In the genomic region with DNA sequence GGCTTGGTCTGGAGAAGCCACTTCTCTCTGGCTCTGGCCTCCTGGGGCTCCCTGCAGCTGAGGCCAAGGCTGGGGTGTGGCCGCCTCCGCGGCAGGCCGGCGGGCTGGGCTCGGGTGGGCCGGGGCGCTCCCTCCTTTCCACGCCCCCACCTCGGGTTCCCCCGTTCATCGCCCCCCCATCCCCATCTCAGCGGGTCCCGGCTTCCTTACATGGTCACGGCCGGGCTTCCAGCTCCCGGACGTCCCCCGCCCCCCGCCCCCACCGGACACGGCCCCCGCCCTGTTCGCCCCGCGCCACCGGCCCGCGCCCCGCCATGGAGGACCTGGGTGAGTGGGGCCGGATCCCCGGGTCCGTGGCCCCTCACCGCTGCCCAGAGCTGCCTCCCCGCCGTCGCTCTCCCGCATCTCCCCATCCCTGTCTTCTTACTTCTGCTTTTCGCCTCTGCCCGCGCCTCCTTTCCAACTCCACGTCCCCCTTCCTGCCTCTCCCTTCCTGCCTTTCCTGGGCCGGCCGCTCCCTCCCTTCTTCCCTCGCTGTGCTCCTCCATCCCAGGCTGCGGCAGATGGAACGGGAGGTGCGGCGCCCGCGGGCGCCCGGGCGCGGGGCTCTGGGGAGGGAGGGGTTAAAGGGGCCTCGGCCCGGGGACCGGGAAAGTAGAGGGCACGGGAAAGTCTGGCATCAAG, we compare ENCODE assay signal across 1 cellular context.
TF ChIP-seq lines count a peak whose summit lies in the region.

A gene (plus strand): TSS at position 278 of the 684 bp plus-strand sequence. CDS start 37 bp downstream, at position 315.

TF ChIP-seq in HEK293, 187 proteins besides CTCF, POLR2A, EP300 and RAD21 (continued from another document and continues in another):
- TF ChIP-seq KLF7 (tag by site-specific recombination; IDR thresholded peaks at IDR 0.05; ENCODE audit: borderline replicate concordance) (0 out of 2 replicates have a peak, but pooled peaks have one; percentile 11), SCRT2 (tag by site-specific recombination; IDR thresholded peaks at IDR 0.05) (no peak), ZNF544 (tag by site-specific recombination; IDR thresholded peaks at IDR 0.05) (no peak), MEIS1 (CRISPR knock-in tag; IDR thresholded peaks at IDR 0.05; ENCODE audit: borderline replicate concordance) (no peak), ZNF48 (tag by site-specific recombination; IDR thresholded peaks at IDR 0.05) (no peak), ZBTB1 (tag by site-specific recombination; IDR thresholded peaks at IDR 0.05) (no peak), ZSCAN16 (tag by site-specific recombination; IDR thresholded peaks at IDR 0.05) (no peak), ZNF791 (tag by site-specific recombination; IDR thresholded peaks at IDR 0.05) (no peak), OVOL3 (tag by site-specific recombination; IDR thresholded peaks at IDR 0.05) (no peak), SP7 (tag by site-specific recombination; IDR thresholded peaks at IDR 0.05) (peak; percentile 21; the same call in 1 of the 2 replicates), ZNF423 (tag by site-specific recombination; IDR thresholded peaks at IDR 0.05) (no peak), ZEB2 (tag by site-specific recombination; IDR thresholded peaks at IDR 0.05) (peak; percentile 29; the same call in 1 of the 2 replicates), ZBTB20 (tag by site-specific recombination; IDR thresholded peaks at IDR 0.05) (peak; percentile 89), KLF16 (tag by site-specific recombination; IDR thresholded peaks at IDR 0.05) (no peak), BCL11A (tag by site-specific recombination; IDR thresholded peaks at IDR 0.05; ENCODE audit: low read depth) (no peak), ZNF174 (tag by site-specific recombination; IDR thresholded peaks at IDR 0.05) (no peak), ZNF266 (tag by site-specific recombination; IDR thresholded peaks at IDR 0.05; ENCODE audit: low read depth) (no peak), ZNF747 (tag by site-specific recombination; IDR thresholded peaks at IDR 0.05) (no peak), ZNF560 (tag by site-specific recombination; IDR thresholded peaks at IDR 0.05; ENCODE audit: borderline replicate concordance) (no peak), ZNF140 (tag by site-specific recombination; IDR thresholded peaks at IDR 0.05) (no peak), ZNF133 (tag by site-specific recombination; IDR thresholded peaks at IDR 0.05) (no peak), ZIC2 (tag by site-specific recombination; IDR thresholded peaks at IDR 0.05) (no peak; the same call in 1 of the 2 replicates), ZFP37 (tag by site-specific recombination; IDR thresholded peaks at IDR 0.05) (no peak), SALL2 (tag by site-specific recombination; IDR thresholded peaks at IDR 0.05; ENCODE audit: borderline replicate concordance) (no peak), ZBTB48 (tag by site-specific recombination; IDR thresholded peaks at IDR 0.05) (no peak), ZNF501 (tag by site-specific recombination; IDR thresholded peaks at IDR 0.05) (no peak), ZNF555 (tag by site-specific recombination; conservative IDR thresholded peaks at IDR 0.05) (no peak), MYNN (tag by site-specific recombination; IDR thresholded peaks at IDR 0.05; ENCODE audit: borderline replicate concordance) (no peak), EGR2 (tag by site-specific recombination; IDR thresholded peaks at IDR 0.05; ENCODE audit: low read depth) (peak; percentile 23; the same call in 1 of the 2 replicates), ZNF366 (tag by site-specific recombination; conservative IDR thresholded peaks at IDR 0.05) (peak; percentile 69), ZNF426 (tag by site-specific recombination; IDR thresholded peaks at IDR 0.05) (no peak), ZNF239 (tag by site-specific recombination; IDR thresholded peaks at IDR 0.05) (no peak), ZBTB17 (tag by site-specific recombination; IDR thresholded peaks at IDR 0.05) (peak; percentile 31; the same call in 1 of the 2 replicates)
- TF ChIP-seq, protein P1, sequence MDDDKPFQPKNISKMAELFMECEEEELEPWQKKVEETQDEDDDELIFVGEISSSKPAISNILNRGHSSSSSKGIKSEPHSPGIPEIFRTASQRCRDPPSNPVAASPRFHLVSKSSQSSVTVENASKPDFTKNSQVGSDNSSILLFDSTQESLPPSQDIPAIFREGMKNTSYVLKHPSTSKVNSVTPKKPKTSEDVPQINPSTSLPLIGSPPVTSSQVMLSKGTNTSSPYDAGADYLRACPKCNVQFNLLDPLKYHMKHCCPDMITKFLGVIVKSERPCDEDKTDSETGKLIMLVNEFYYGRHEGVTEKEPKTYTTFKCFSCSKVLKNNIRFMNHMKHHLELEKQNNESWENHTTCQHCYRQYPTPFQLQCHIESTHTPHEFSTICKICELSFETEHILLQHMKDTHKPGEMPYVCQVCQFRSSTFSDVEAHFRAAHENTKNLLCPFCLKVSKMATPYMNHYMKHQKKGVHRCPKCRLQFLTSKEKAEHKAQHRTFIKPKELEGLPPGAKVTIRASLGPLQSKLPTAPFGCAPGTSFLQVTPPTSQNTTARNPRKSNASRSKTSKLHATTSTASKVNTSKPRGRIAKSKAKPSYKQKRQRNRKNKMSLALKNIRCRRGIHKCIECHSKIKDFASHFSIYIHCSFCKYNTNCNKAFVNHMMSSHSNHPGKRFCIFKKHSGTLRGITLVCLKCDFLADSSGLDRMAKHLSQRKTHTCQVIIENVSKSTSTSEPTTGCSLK (tag by site-specific recombination; IDR thresholded peaks at IDR 0.05) = no peak
- TF ChIP-seq, protein P2, sequence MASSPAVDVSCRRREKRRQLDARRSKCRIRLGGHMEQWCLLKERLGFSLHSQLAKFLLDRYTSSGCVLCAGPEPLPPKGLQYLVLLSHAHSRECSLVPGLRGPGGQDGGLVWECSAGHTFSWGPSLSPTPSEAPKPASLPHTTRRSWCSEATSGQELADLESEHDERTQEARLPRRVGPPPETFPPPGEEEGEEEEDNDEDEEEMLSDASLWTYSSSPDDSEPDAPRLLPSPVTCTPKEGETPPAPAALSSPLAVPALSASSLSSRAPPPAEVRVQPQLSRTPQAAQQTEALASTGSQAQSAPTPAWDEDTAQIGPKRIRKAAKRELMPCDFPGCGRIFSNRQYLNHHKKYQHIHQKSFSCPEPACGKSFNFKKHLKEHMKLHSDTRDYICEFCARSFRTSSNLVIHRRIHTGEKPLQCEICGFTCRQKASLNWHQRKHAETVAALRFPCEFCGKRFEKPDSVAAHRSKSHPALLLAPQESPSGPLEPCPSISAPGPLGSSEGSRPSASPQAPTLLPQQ (tag by site-specific recombination; IDR thresholded peaks at IDR 0.05) = peak; percentile 75
- TF ChIP-seq, protein P3, sequence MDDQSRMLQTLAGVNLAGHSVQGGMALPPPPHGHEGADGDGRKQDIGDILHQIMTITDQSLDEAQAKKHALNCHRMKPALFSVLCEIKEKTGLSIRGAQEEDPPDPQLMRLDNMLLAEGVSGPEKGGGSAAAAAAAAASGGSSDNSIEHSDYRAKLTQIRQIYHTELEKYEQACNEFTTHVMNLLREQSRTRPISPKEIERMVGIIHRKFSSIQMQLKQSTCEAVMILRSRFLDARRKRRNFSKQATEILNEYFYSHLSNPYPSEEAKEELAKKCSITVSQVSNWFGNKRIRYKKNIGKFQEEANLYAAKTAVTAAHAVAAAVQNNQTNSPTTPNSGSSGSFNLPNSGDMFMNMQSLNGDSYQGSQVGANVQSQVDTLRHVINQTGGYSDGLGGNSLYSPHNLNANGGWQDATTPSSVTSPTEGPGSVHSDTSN (CRISPR knock-in tag; IDR thresholded peaks at IDR 0.05) = no peak
- TF ChIP-seq, protein P4, sequence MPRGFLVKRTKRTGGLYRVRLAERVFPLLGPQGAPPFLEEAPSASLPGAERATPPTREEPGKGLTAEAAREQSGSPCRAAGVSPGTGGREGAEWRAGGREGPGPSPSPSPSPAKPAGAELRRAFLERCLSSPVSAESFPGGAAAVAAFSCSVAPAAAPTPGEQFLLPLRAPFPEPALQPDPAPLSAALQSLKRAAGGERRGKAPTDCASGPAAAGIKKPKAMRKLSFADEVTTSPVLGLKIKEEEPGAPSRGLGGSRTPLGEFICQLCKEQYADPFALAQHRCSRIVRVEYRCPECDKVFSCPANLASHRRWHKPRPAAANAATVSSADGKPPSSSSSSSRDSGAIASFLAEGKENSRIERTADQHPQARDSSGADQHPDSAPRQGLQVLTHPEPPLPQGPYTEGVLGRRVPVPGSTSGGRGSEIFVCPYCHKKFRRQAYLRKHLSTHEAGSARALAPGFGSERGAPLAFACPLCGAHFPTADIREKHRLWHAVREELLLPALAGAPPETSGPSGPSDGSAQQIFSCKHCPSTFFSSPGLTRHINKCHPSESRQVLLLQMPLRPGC (tag by site-specific recombination; IDR thresholded peaks at IDR 0.05) = no peak; the same call in 1 of the 2 replicates
- TF ChIP-seq, protein P5, sequence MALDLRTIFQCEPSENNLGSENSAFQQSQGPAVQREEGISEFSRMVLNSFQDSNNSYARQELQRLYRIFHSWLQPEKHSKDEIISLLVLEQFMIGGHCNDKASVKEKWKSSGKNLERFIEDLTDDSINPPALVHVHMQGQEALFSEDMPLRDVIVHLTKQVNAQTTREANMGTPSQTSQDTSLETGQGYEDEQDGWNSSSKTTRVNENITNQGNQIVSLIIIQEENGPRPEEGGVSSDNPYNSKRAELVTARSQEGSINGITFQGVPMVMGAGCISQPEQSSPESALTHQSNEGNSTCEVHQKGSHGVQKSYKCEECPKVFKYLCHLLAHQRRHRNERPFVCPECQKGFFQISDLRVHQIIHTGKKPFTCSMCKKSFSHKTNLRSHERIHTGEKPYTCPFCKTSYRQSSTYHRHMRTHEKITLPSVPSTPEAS (tag by site-specific recombination; IDR thresholded peaks at IDR 0.05) = no peak
- TF ChIP-seq, protein P6, sequence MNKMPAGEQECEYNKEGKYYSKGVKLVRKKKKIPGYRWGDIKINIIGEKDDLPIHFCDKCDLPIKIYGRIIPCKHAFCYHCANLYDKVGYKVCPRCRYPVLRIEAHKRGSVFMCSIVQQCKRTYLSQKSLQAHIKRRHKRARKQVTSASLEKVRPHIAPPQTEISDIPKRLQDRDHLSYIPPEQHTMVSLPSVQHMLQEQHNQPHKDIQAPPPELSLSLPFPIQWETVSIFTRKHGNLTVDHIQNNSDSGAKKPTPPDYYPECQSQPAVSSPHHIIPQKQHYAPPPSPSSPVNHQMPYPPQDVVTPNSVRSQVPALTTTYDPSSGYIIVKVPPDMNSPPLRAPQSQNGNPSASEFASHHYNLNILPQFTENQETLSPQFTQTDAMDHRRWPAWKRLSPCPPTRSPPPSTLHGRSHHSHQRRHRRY (tag by site-specific recombination; IDR thresholded peaks at IDR 0.05) = no peak
- TF ChIP-seq, protein P7, sequence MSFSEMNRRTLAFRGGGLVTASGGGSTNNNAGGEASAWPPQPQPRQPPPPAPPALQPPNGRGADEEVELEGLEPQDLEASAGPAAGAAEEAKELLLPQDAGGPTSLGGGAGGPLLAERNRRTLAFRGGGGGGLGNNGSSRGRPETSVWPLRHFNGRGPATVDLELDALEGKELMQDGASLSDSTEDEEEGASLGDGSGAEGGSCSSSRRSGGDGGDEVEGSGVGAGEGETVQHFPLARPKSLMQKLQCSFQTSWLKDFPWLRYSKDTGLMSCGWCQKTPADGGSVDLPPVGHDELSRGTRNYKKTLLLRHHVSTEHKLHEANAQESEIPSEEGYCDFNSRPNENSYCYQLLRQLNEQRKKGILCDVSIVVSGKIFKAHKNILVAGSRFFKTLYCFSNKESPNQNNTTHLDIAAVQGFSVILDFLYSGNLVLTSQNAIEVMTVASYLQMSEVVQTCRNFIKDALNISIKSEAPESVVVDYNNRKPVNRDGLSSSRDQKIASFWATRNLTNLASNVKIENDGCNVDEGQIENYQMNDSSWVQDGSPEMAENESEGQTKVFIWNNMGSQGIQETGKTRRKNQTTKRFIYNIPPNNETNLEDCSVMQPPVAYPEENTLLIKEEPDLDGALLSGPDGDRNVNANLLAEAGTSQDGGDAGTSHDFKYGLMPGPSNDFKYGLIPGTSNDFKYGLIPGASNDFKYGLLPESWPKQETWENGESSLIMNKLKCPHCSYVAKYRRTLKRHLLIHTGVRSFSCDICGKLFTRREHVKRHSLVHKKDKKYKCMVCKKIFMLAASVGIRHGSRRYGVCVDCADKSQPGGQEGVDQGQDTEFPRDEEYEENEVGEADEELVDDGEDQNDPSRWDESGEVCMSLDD (tag by site-specific recombination; IDR thresholded peaks at IDR 0.05) = no peak
- TF ChIP-seq, protein P8, sequence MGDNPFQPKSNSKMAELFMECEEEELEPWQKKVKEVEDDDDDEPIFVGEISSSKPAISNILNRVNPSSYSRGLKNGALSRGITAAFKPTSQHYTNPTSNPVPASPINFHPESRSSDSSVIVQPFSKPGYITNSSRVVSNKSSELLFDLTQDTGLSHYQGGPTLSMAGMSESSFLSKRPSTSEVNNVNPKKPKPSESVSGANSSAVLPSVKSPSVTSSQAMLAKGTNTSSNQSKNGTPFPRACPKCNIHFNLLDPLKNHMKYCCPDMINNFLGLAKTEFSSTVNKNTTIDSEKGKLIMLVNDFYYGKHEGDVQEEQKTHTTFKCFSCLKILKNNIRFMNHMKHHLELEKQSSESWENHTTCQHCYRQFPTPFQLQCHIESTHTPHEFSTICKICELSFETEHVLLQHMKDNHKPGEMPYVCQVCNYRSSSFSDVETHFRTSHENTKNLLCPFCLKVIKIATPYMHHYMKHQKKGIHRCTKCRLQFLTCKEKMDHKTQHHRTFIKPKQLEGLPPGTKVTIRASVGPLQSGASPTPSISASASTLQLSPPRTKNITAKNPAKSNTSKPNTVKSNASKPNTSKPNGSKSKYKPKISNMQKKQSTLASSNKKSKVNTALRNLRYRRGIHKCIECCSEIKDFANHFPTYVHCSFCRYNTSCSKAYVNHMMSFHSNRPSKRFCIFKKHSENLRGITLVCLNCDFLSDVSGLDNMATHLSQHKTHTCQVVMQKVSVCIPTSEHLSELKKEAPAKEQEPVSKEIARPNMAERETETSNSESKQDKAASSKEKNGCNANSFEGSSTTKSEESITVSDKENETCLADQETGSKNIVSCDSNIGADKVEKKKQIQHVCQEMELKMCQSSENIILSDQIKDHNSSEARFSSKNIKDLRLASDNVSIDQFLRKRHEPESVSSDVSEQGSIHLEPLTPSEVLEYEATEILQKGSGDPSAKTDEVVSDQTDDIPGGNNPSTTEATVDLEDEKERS (tag by site-specific recombination; IDR thresholded peaks at IDR 0.05) = no peak
- TF ChIP-seq, protein P9, sequence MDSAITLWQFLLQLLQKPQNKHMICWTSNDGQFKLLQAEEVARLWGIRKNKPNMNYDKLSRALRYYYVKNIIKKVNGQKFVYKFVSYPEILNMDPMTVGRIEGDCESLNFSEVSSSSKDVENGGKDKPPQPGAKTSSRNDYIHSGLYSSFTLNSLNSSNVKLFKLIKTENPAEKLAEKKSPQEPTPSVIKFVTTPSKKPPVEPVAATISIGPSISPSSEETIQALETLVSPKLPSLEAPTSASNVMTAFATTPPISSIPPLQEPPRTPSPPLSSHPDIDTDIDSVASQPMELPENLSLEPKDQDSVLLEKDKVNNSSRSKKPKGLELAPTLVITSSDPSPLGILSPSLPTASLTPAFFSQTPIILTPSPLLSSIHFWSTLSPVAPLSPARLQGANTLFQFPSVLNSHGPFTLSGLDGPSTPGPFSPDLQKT (IDR thresholded peaks at IDR 0.05; ENCODE audit: borderline replicate concordance, low read depth, low read length) = no peak
- TF ChIP-seq, protein P10, sequence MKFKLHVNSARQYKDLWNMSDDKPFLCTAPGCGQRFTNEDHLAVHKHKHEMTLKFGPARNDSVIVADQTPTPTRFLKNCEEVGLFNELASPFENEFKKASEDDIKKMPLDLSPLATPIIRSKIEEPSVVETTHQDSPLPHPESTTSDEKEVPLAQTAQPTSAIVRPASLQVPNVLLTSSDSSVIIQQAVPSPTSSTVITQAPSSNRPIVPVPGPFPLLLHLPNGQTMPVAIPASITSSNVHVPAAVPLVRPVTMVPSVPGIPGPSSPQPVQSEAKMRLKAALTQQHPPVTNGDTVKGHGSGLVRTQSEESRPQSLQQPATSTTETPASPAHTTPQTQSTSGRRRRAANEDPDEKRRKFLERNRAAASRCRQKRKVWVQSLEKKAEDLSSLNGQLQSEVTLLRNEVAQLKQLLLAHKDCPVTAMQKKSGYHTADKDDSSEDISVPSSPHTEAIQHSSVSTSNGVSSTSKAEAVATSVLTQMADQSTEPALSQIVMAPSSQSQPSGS (tag by site-specific recombination; IDR thresholded peaks at IDR 0.05; ENCODE audit: low read depth) = no peak
